In genomic region chr11:22775248-22775647, GRCh38 we compare ENCODE assay signal across 21 cellular contexts. TPM values are rescaled to one million over a fixed set of nuclear protein-coding genes. Genes with fewer than 3 reads are reported as not detected.
DNase-seq lines count a peak whose midpoint lies in the region; ATAC-seq, FAIRE-seq and TF ChIP-seq lines count a peak whose summit lies in the region.
"Had no signal": no experiment of that assay in that cellular context is flagged by ENCODE, and none has a peak within 500 bp of the region (broad histone marks: within the 10 kb centered on the region; RNA-seq: fewer than 3 reads in every experiment).

No MANE protein-coding gene starts in this region.

- FAIRE-seq in GM12878 (lab: Jason Lieb, UNC) = no peak
- FAIRE-seq: A204.1, D721Med had no signal

- no peak for TF ChIP-seq RAD21 in GM12878 (IDR thresholded peaks at IDR 0.05; ENCODE audit: insufficient read depth, low read depth, low read length)

- H3K79me2 ChIP-seq in GM12878 (ENCODE audit: control insufficient read depth, insufficient read depth, low read length) = no peaks in the 10 kb centered on the region

- TF ChIP-seq POLR2A in GM12878 (IDR thresholded peaks at IDR 0.05; ENCODE audit: low read depth, low read length) = no peak

- DNase-seq in GM12878 (ENCODE audit: low read depth, low spot score) (no peak), occipital lobe (lab: John Stamatoyannopoulos, UW) (no peak), caudate nucleus (lab: John Stamatoyannopoulos, UW) (no peak)
- DNase-seq: H7, NCI-H1048, NCI-H1417, NCI-H1694, NCI-H2029 treated with DMSO at 0.1 percent for 48 hours, NCI-H2227 treated with DMSO at 0.1 percent for 48 hours, NCI-H526 treated with DMSO at 0.1 percent for 48 hours, SHP77 treated with DMSO at 0.1 percent for 48 hours had no signal

- intact Hi-C loops in GM12878 (cut with micrococcal nuclease; ENCODE audit: unreplicated experiment) = no loop called here

- H3K9ac ChIP-seq in GM12878 (ENCODE audit: control insufficient read depth, insufficient read depth, low read length) = peak overlapping the region; percentile 51
- H3K9ac ChIP-seq: BLaER1 had no signal

- no peaks in the 10 kb centered on the region for H4K20me1 ChIP-seq in GM12878 (ENCODE audit: control insufficient read depth, insufficient read depth)
- H4K20me1 ChIP-seq: BLaER1 had no signal

- POLR2A ChIA-PET in GM12878 (lab: Charles Lee) = interaction anchor here (0.9 to 3.3 kb wide), 5 partner anchors 11 to 106 kb away, joined by 3 to 17 read pairs (median 3); no protein-coding TSS in a partner anchor

- H3K27me3 ChIP-seq in GM12878 (replicated peaks in 1 of 2; ENCODE audit: control insufficient read depth in 2 of 2, insufficient read depth in 2 of 2, low read length in 1 of 2) = no peaks in the 10 kb centered on the region
- H3K27me3 ChIP-seq: BLaER1 had no signal

- peaks cover 3% of the 10 kb centered on the region; the same call in 1 of the 2 replicates for H3K4me1 ChIP-seq in GM12878 (ENCODE audit: control insufficient read depth, insufficient read depth, low read length)

- peak overlapping the region; percentile 71 for H2AFZ ChIP-seq in GM12878 (ENCODE audit: control insufficient read depth, low read depth, low read length)

- no TSS peak for BruUV-seq in GM12878 (replicated peaks; lab: Mats Ljungman, UMichigan)

- no peaks in the 10 kb centered on the region for H3K9me3 ChIP-seq in GM12878 (replicated peaks; ENCODE audit: control insufficient read depth, insufficient read depth, low read length)
- H3K9me3 ChIP-seq: BLaER1 had no signal

- WGBS in GM12878 (ENCODE audit: insufficient coverage, insufficient replicate concordance, low lambda C conversion rate, missing lambda C conversion rate) = 52% methylated on average over 5 of the region's 5 CpGs

- 0 out of 2 replicates have a peak overlapping the region, but pooled peaks have one; percentile 63 for H3K4me2 ChIP-seq in GM12878 (ENCODE audit: control insufficient read depth, insufficient read depth)
- H3K4me2 ChIP-seq: BLaER1 had no signal

- CTCF ChIA-PET in GM12878 (lab: Yijun Ruan, JAX) = interaction anchor here (0.6 to 6.5 kb wide), 5 partner anchors 12 to 104 kb away, joined by 4 to 77 read pairs (median 6); no protein-coding TSS in a partner anchor

- no peak overlapping the region for H3K4me3 ChIP-seq in GM12878
- H3K4me3 ChIP-seq: BLaER1 had no signal

- peak overlapping the region; percentile 45; the same call in 1 of the 2 replicates for H3K27ac ChIP-seq in GM12878 (ENCODE audit: control insufficient read depth, insufficient read depth)
- H3K27ac ChIP-seq in caudate nucleus (ENCODE audit: low read depth, low read length) = no peak overlapping the region
- H3K27ac ChIP-seq: BLaER1, HL-60 had no signal

- peak; percentile 8 for ATAC-seq in GM18511 (IDR thresholded peaks at IDR 0.05; ENCODE audit: unreplicated experiment)
- peak; percentile 7 for ATAC-seq in GM19455 (IDR thresholded peaks at IDR 0.05; ENCODE audit: unreplicated experiment)
- peak; percentile 4 for ATAC-seq in HG02852 (IDR thresholded peaks at IDR 0.05; ENCODE audit: unreplicated experiment)
- no peak; the same call in 1 of the 3 replicates for ATAC-seq in GM12878
- no peak for ATAC-seq in HG03442 (IDR thresholded peaks at IDR 0.05; ENCODE audit: unreplicated experiment)
- ATAC-seq: Panc1 had no signal

- no peak for TF ChIP-seq CTCF in GM12878 (IDR thresholded peaks at IDR 0.05 in 2 of 3, conservative IDR thresholded peaks at IDR 0.05 in 1 of 3; ENCODE audit: control insufficient read depth in 2 of 3, extremely low read depth in 1 of 3, insufficient read depth in 1 of 3, low read depth in 3 of 3, low read length in 3 of 3)

- RAD21 ChIA-PET in GM12878 (lab: Charles Lee; ENCODE audit: unreplicated experiment) = interaction anchor here (0.5 to 4.8 kb wide), 14 partner anchors 12 to 118 kb away, joined by 3 to 47 read pairs (median 4); no protein-coding TSS in a partner anchor

- SMC1A ChIA-PET in GM12878 (lab: Charles Lee; ENCODE audit: uncharacterized antibody, unreplicated experiment) = interaction anchor here (0.7 to 14.6 kb wide), 14 partner anchors 10 to 558 kb away, joined by 3 to 251 read pairs (median 4); no protein-coding TSS in a partner anchor

- in situ Hi-C loops in GM12878 (cut with MboI) = no loop called here

- no peaks in the 10 kb centered on the region for H3K36me3 ChIP-seq in GM12878 (ENCODE audit: control insufficient read depth in 2 of 2, insufficient read depth in 2 of 2, low read length in 1 of 2)
- H3K36me3 ChIP-seq: BLaER1 had no signal

- TF ChIP-seq EP300 in GM12878 (IDR thresholded peaks at IDR 0.05; ENCODE audit: borderline replicate concordance in 1 of 2, control insufficient read depth in 1 of 2, low read depth in 2 of 2, low read length in 2 of 2) = no peak

TF ChIP-seq in GM12878, 131 proteins besides CTCF, POLR2A, EP300 and RAD21:
- TF ChIP-seq RAD51 (IDR thresholded peaks at IDR 0.05) (no peak), STAT1 (conservative IDR thresholded peaks at IDR 0.05) (no peak), ZNF274 (IDR thresholded peaks at IDR 0.05; ENCODE audit: insufficient read depth, insufficient read length) (no peak), MTA2 (IDR thresholded peaks at IDR 0.05; ENCODE audit: low read depth) (no peak), JUNB (IDR thresholded peaks at IDR 0.05) (no peak), MYC (IDR thresholded peaks at IDR 0.05; ENCODE audit: insufficient read depth, insufficient read length, insufficient replicate concordance, low read length, severe bottlenecking) (no peak), ZBED1 (IDR thresholded peaks at IDR 0.05; ENCODE audit: borderline replicate concordance) (no peak), IRF4 (IDR thresholded peaks at IDR 0.05; ENCODE audit: low read depth, low read length) (no peak), RFX5 (IDR thresholded peaks at IDR 0.05; ENCODE audit: low read depth, low read length) (no peak), NFIC (IDR thresholded peaks at IDR 0.05; ENCODE audit: low read depth, low read length) (no peak), HDAC6 (IDR thresholded peaks at IDR 0.05; ENCODE audit: unreplicated experiment) (no peak)
- TF ChIP-seq, protein P1, sequence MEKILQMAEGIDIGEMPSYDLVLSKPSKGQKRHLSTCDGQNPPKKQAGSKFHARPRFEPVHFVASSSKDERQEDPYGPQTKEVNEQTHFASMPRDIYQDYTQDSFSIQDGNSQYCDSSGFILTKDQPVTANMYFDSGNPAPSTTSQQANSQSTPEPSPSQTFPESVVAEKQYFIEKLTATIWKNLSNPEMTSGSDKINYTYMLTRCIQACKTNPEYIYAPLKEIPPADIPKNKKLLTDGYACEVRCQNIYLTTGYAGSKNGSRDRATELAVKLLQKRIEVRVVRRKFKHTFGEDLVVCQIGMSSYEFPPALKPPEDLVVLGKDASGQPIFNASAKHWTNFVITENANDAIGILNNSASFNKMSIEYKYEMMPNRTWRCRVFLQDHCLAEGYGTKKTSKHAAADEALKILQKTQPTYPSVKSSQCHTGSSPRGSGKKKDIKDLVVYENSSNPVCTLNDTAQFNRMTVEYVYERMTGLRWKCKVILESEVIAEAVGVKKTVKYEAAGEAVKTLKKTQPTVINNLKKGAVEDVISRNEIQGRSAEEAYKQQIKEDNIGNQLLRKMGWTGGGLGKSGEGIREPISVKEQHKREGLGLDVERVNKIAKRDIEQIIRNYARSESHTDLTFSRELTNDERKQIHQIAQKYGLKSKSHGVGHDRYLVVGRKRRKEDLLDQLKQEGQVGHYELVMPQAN (conservative IDR thresholded peaks at IDR 0.05) = no peak

RNA-seq across cellular contexts. Expression of gene SVIP, which starts 54.4 kb away (rescaled TPM):
- 23.8 and 24.7 TPM in 2 replicates for total RNA-seq in GM12878 (2013; cell fraction: nucleolus; rRNA removed)
- 17.8 and 30.1 TPM in 2 replicates for total RNA-seq in GM12878 (2014; rRNA removed)
- total RNA-seq in GM12878 (2014; rRNA removed; fragmentation: Illumina TruSeq; extraction: Trizol) = 33.1 and 34.3 TPM in 2 replicates
- 59.2 and 59.3 TPM in 2 replicates for total RNA-seq in GM12878 (2021)
- 3.5 TPM for polyA plus RNA-seq in GM12878 (2011; ENCODE audit: low read depth)
- 51.7 and 88.3 TPM in 2 replicates for polyA plus RNA-seq in GM12878 (2011; rRNA removed)
- 8.2 and 9.3 TPM in 2 replicates for polyA plus RNA-seq in GM12878 (2011; cell fraction: cytosol; rRNA removed)
- 7.5 and 7.8 TPM in 2 replicates for polyA plus RNA-seq in GM12878 (2011; cell fraction: nucleus; rRNA removed)
- polyA plus RNA-seq in GM12878 (2012) = 19.7 and 22.8 TPM in 2 replicates
- polyA plus RNA-seq in GM12878 (2014; fragmentation: Illumina TruSeq; extraction: Trizol) = 34.5 and 35.8 TPM in 2 replicates
- polyA plus RNA-seq in GM12878 (2014; fragmentation: Nextera tagmentation; extraction: Ambion mirVana) = 10 to 100 TPM; 59.0 to 78.0 TPM
- 24.9 and 32.4 TPM in 2 replicates for polyA plus RNA-seq in GM12878 (2014; rRNA removed)
- polyA plus RNA-seq in GM12878 (2016; fragmentation: Nextera tagmentation; extraction: Ambion mirVana) = 10 to 100 TPM; 73.9 to 77.9 TPM
- polyA minus RNA-seq in GM12878 (2011; rRNA and poly(A)+ RNA removed) = 4.1 and 7.0 TPM in 2 replicates
- 2.9 and 4.1 TPM in 2 replicates for polyA minus RNA-seq in GM12878 (2011; cell fraction: cytosol; rRNA and poly(A)+ RNA removed)
- 6.4 and 14.5 TPM in 2 replicates for polyA minus RNA-seq in GM12878 (2011; cell fraction: nucleus; rRNA and poly(A)+ RNA removed)
- total RNA-seq in occipital lobe = 5.0 TPM
- total RNA-seq: OCI-LY7 had no signal

Comparison
In these comparisons a context has a peak if more than half of its experiments do, and no peak if none do; other contexts are left out.
1. ATAC-seq: peak in GM18511 (single experiment), GM19455 (single experiment) and HG02852 (single experiment); none in GM12878 (single experiment) and HG03442 (single experiment).